8 cellular contexts compared by ENCODE assay signal in the genomic region with DNA sequence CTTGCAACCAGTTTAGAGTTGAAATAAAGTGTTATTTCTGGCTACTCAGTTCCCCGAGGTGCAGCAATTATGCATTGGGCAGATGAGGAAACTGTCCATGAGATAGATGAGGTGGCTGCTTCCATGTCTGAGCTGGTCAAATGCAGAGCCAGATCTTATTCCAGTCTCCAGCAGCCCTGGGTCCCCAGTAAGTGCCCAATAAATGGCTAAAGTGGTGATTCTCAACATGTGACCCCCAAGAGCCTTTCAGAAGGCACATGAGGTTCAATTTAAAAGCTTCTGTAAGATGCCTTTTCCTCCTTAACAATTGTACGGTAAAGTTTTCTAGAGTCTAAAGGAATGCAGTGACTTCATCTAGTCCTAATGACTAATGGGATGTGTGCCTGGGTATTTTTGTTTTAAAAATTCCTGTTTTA. TPM values are rescaled to one million over a fixed set of nuclear protein-coding genes. Genes with fewer than 3 reads are reported as not detected.
DNase-seq lines count a peak whose midpoint lies in the region; ATAC-seq and TF ChIP-seq lines count a peak whose summit lies in the region.

No MANE protein-coding gene starts in this region.

- H3K27ac Mint-ChIP-seq in natural killer cell: peak overlapping the region in 1 of 2 donors; percentile 9
- H3K27ac Mint-ChIP-seq in natural killer cell treated with Interleukin-12 subunit alpha and Interleukin-12 subunit beta and Interleukin-15 and Interleukin-18, amount 100 ng/mL, for 72 hours: peak overlapping the region in 1 of 2 donors; percentile 52
- H3K27ac Mint-ChIP-seq in glutamatergic neuron (ENCODE audit: unreplicated experiment): no peak overlapping the region

- H3K9me3 ChIP-seq in Panc1 (ENCODE audit: control insufficient read depth, insufficient read depth, low read depth, low read length): no peaks in the 10 kb centered on the region
- H3K9me3 ChIP-seq in aorta (ENCODE audit: control insufficient read depth, low read length): no peaks in the 10 kb centered on the region

- H3K4me3 Mint-ChIP-seq in natural killer cell (no peak overlapping the region), glutamatergic neuron (ENCODE audit: unreplicated experiment) (no peak overlapping the region)
- no peak overlapping the region for H3K4me3 Mint-ChIP-seq in natural killer cell treated with Interleukin-12 subunit alpha and Interleukin-12 subunit beta and Interleukin-15 and Interleukin-18, amount 100 ng/mL, for 72 hours

- no TSS peak for BruUV-seq in Panc1 (replicated peaks; lab: Mats Ljungman, UMichigan)

- H3K36me3 Mint-ChIP-seq in natural killer cell (peaks cover 8% of the 10 kb centered on the region), glutamatergic neuron (ENCODE audit: unreplicated experiment) (no peaks in the 10 kb centered on the region)
- peaks cover 17% of the 10 kb centered on the region for H3K36me3 Mint-ChIP-seq in natural killer cell treated with Interleukin-12 subunit alpha and Interleukin-12 subunit beta and Interleukin-15 and Interleukin-18, amount 100 ng/mL, for 72 hours

- peak overlapping the region; percentile 90 for H3K27ac ChIP-seq in Panc1 (ENCODE audit: low read length)
- peak overlapping the region; percentile 64 to 73 for H3K27ac ChIP-seq in aorta (ENCODE audit: low read depth in 1 of 2, low read length in 2 of 2)

- TF ChIP-seq CTCF in natural killer cell (IDR thresholded peaks at IDR 0.05) (peak; percentile 57), Panc1 (IDR thresholded peaks at IDR 0.05) (peak; percentile 40), glutamatergic neuron (IDR thresholded peaks at IDR 0.05; ENCODE audit: partially characterized antibody, unreplicated experiment) (peak; percentile 54)

- DNase-seq in natural killer cell (no peak), Panc1 (ENCODE audit: low read depth, low spot score) (peak; percentile 42), glutamatergic neuron (no peak), aorta (no peak), NCI-H510A (lab: John Stamatoyannopoulos, UW) (no peak), SKM-1 treated with dmso at 0.1 percent for 144 hours (lab: John Stamatoyannopoulos, UW; ENCODE audit: unreplicated experiment) (no peak)
- no peak for DNase-seq in natural killer cell treated with Interleukin-12 subunit alpha and Interleukin-12 subunit beta and Interleukin-15 and Interleukin-18, amount 100 ng/mL, for 72 hours (ENCODE audit: low spot score)

- H3K4me1 Mint-ChIP-seq in natural killer cell (peaks cover 54 to 56% of the 10 kb centered on the region in 2 donors), glutamatergic neuron (ENCODE audit: low read depth, unreplicated experiment) (peaks cover 7% of the 10 kb centered on the region)
- peaks cover 29 to 46% of the 10 kb centered on the region in 2 donors for H3K4me1 Mint-ChIP-seq in natural killer cell treated with Interleukin-12 subunit alpha and Interleukin-12 subunit beta and Interleukin-15 and Interleukin-18, amount 100 ng/mL, for 72 hours (ENCODE audit: low read depth in 2 of 2)

- POLR2A ChIA-PET in Panc1 (lab: Charles Lee): no interaction called here

- H3K4me1 ChIP-seq in Panc1 (ENCODE audit: control insufficient read depth, insufficient read depth, low read length) (peaks cover 45% of the 10 kb centered on the region), aorta (ENCODE audit: control insufficient read depth in 1 of 2, insufficient read depth in 2 of 2, low read length in 2 of 2) (peaks cover 0 to 4% of the 10 kb centered on the region in 2 donors)

- 4 to 6% methylated on average over 2 of the region's 2 CpGs for WGBS in aorta, 2 donors

- CTCF ChIA-PET in Panc1 (lab: Charles Lee): interaction anchor here (0.5 to 3.9 kb wide), 9 partner anchors 12 to 572 kb away, joined by 3 to 39 read pairs (median 4); no protein-coding TSS in a partner anchor

- H3K36me3 ChIP-seq in Panc1 (ENCODE audit: control insufficient read depth, insufficient read depth, low read length): peaks cover 2% of the 10 kb centered on the region; the same call in 1 of the 2 replicates
- H3K36me3 ChIP-seq in aorta (ENCODE audit: control insufficient read depth in 1 of 2, insufficient read depth in 2 of 2, low read length in 1 of 2): no peaks in the 10 kb centered on the region

- H3K27me3 ChIP-seq in Panc1 (ENCODE audit: control insufficient read depth, insufficient read depth, low read length) (no peaks in the 10 kb centered on the region), aorta (ENCODE audit: control insufficient read depth in 1 of 2, insufficient read depth in 2 of 2, low read length in 1 of 2) (no peaks in the 10 kb centered on the region)

- no peak overlapping the region for H3K4me3 ChIP-seq in Panc1 (ENCODE audit: low read depth in 2 of 2, low read length in 2 of 2)
- H3K4me3 ChIP-seq in aorta (ENCODE audit: low read length in 2 of 2): no peak overlapping the region

- intact Hi-C loops in natural killer cell (cut with micrococcal nuclease): loop anchor here (1.0 to 10.0 kb wide), 2 partner anchors 82 to 296 kb away; a partner anchor contains a TSS
- intact Hi-C loops in Panc1 (cut with micrococcal nuclease; ENCODE audit: unreplicated experiment): loop anchor here (2.0 to 5.0 kb wide), 2 partner anchors 219 to 294 kb away; a partner anchor contains a TSS
- intact Hi-C loops in aorta (cut with DNase I): loop anchor here (1.0 to 10.0 kb wide), 5 partner anchors 54 to 294 kb away; a partner anchor contains a TSS

- H3K9me3 Mint-ChIP-seq in natural killer cell: no peaks in the 10 kb centered on the region
- H3K9me3 Mint-ChIP-seq in natural killer cell treated with Interleukin-12 subunit alpha and Interleukin-12 subunit beta and Interleukin-15 and Interleukin-18, amount 100 ng/mL, for 72 hours: no peaks in the 10 kb centered on the region
- H3K9me3 Mint-ChIP-seq in glutamatergic neuron (ENCODE audit: unreplicated experiment): no peaks in the 10 kb centered on the region

- ATAC-seq in natural killer cell (no peak), Panc1 (peak; percentile 37), aorta (ENCODE audit: low FRiP score) (peak; percentile 16), GM18498 (IDR thresholded peaks at IDR 0.05; ENCODE audit: unreplicated experiment) (no peak)
- no peak for ATAC-seq in natural killer cell treated with Interleukin-12 subunit alpha and Interleukin-12 subunit beta and Interleukin-15 and Interleukin-18, amount 100 ng/mL, for 72 hours

- in situ Hi-C loops in Panc1 (cut with HindIII; ENCODE audit: low pct_unique_long_range_greater_than_20kb, low sequenced_read_pairs): no loop called here

- no peaks in the 10 kb centered on the region for H3K27me3 Mint-ChIP-seq in natural killer cell (ENCODE audit: low read depth in 2 of 2)
- H3K27me3 Mint-ChIP-seq in natural killer cell treated with Interleukin-12 subunit alpha and Interleukin-12 subunit beta and Interleukin-15 and Interleukin-18, amount 100 ng/mL, for 72 hours: no peaks in the 10 kb centered on the region
- H3K27me3 Mint-ChIP-seq in glutamatergic neuron (ENCODE audit: unreplicated experiment): no peaks in the 10 kb centered on the region

RNA-seq across cellular contexts. Expression of a gene that starts 17.5 kb away (rescaled TPM):
- total RNA-seq in natural killer cell: 10 to 100 TPM; 41.5 to 46.4 (median 46.2) TPM
- total RNA-seq in natural killer cell treated with Interleukin-12 subunit alpha and Interleukin-12 subunit beta and Interleukin-15 and Interleukin-18, amount 100 ng/mL, for 72 hours: 10 to 100 TPM; 60.0 to 84.9 TPM
- total RNA-seq in Panc1 (2021; ENCODE audit: unreplicated experiment): 202 TPM
- 298 TPM for polyA plus RNA-seq in Panc1 (2012; ENCODE audit: insufficient read length)
- 82.9 TPM for total RNA-seq in glutamatergic neuron (ENCODE audit: unreplicated experiment)
- total RNA-seq in aorta: 10 to 100 TPM; 61.7 to 64.7 TPM
- 100 to 1,000 TPM; 168 to 210 TPM for polyA plus RNA-seq in aorta

RNA-seq across cellular contexts. Expression of a gene that starts 30.8 kb away (rescaled TPM):
- 100 to 1,000 TPM in 2 of 3 donors, 10 to 100 TPM in 1; 94.9 to 127 (median 121) TPM for total RNA-seq in natural killer cell
- total RNA-seq in natural killer cell treated with Interleukin-12 subunit alpha and Interleukin-12 subunit beta and Interleukin-15 and Interleukin-18, amount 100 ng/mL, for 72 hours: 100 to 1,000 TPM; 237 to 290 TPM
- 290 TPM for total RNA-seq in Panc1 (2021; ENCODE audit: unreplicated experiment)
- polyA plus RNA-seq in Panc1 (2012; ENCODE audit: insufficient read length): 138 TPM
- total RNA-seq in glutamatergic neuron (ENCODE audit: unreplicated experiment): 127 TPM
- 100 to 1,000 TPM; 120 to 140 TPM for total RNA-seq in aorta
- polyA plus RNA-seq in aorta: 10 to 100 TPM; 18.7 to 19.0 TPM

RNA-seq across cellular contexts. Expression of a gene that starts 54.3 kb away (rescaled TPM):
- total RNA-seq in natural killer cell: 10 to 100 TPM in 2 of 3 donors, 1 to 10 TPM in 1; 3.2 to 48.5 (median 23.4) TPM
- not detected for total RNA-seq in natural killer cell treated with Interleukin-12 subunit alpha and Interleukin-12 subunit beta and Interleukin-15 and Interleukin-18, amount 100 ng/mL, for 72 hours
- 228 TPM for total RNA-seq in Panc1 (2021; ENCODE audit: unreplicated experiment)
- 986 TPM for polyA plus RNA-seq in Panc1 (2012; ENCODE audit: insufficient read length)
- 946 TPM for total RNA-seq in glutamatergic neuron (ENCODE audit: unreplicated experiment)
- 1,000 to 10,000 TPM; 2,087 to 2,608 TPM for total RNA-seq in aorta
- 1,000 to 10,000 TPM; 1,151 to 1,861 TPM for polyA plus RNA-seq in aorta

Comparison
In these comparisons a context has a peak if more than half of its experiments do, and no peak if none do; other contexts are left out.
1. ATAC-seq: peak in Panc1 (single experiment) and aorta (single experiment); none in natural killer cell (0 of 3), natural killer cell treated with Interleukin-12 subunit alpha and Interleukin-12 subunit beta and Interleukin-15 and Interleukin-18, amount 100 ng/mL, for 72 hours (0 of 2) and GM18498 (single experiment).
2. Peak in every context shown above with its lines, with median percentiles within 50 percentile points of each other: CTCF ChIP-seq.